1 cellular context compared by ENCODE assay signal in genomic region chr19:17180997-17181702, GRCh38.
TF ChIP-seq lines count a peak whose summit lies in the region.

No MANE protein-coding gene starts in this region.

TF ChIP-seq in HepG2, 621 proteins besides CTCF, POLR2A, EP300 and RAD21:
- TF ChIP-seq SRY (CRISPR knock-in tag; IDR thresholded peaks at IDR 0.05) (no peak), MAFK (conservative IDR thresholded peaks at IDR 0.05 in 1 of 2, IDR thresholded peaks at IDR 0.05 in 1 of 2; ENCODE audit: low read length in 2 of 2) (peak; percentile 34 to 42; a peak in 3 of 4 replicates)
